ENCODE assay signal across 2 cellular contexts in genomic region chr7:131058561-131059288, GRCh38.
TF ChIP-seq lines count a peak whose summit lies in the region.

No MANE protein-coding gene starts in this region.

TF ChIP-seq in K562, 482 proteins besides CTCF, POLR2A, EP300 and RAD21:
- TF ChIP-seq CBX1 (IDR thresholded peaks at IDR 0.05; ENCODE audit: low read depth) (peak; percentile 47; the same call in 1 of the 2 replicates), CHAMP1 (IDR thresholded peaks at IDR 0.05) (peak; percentile 67; the same call in 1 of the 2 replicates)
TF ChIP-seq in K562: peak in this region for 2; not testable (repeated sequence) for 480.

TF ChIP-seq in HepG2, 621 proteins besides CTCF, POLR2A, EP300 and RAD21:
- peak; percentile 99 for TF ChIP-seq ZNF850 (CRISPR knock-in tag; conservative IDR thresholded peaks at IDR 0.05)
- TF ChIP-seq ZNF687 (CRISPR knock-in tag; IDR thresholded peaks at IDR 0.05), result peak; percentile 32; the same call in 1 of the 2 replicates
- 0 out of 2 replicates have a peak, but pooled peaks have one; percentile 14 for TF ChIP-seq ZBTB33 (CRISPR knock-in tag; IDR thresholded peaks at IDR 0.05)
- TF ChIP-seq ZMYM4 (CRISPR knock-in tag; IDR thresholded peaks at IDR 0.05), result 0 out of 2 replicates have a peak, but pooled peaks have one; percentile 12
TF ChIP-seq in HepG2: peak in this region for 4; not testable (repeated sequence) for 617.
